ENCODE assay signal across 8 cellular contexts in genomic region chrX:135520022-135520552, GRCh38. TPM values are rescaled to one million over a fixed set of nuclear protein-coding genes. Genes with fewer than 3 reads are reported as not detected.
DNase-seq lines count a peak whose midpoint lies in the region.

No MANE protein-coding gene starts in this region.

- no peak overlapping the region for H3K27ac ChIP-seq in SJSA1

- no peaks in the 10 kb centered on the region for H3K27me3 Mint-ChIP-seq in activated naive CD4-positive, alpha-beta T cell treated with anti-CD3 and anti-CD28 coated beads, Interleukin-2, amount 10 ng/mL, durations not matched to agents 7 days and 5 days

- no peaks in the 10 kb centered on the region for H3K36me3 ChIP-seq in SJSA1

- no peak for DNase-seq in activated naive CD4-positive, alpha-beta T cell treated with anti-CD3 and anti-CD28 coated beads, Interleukin-2, amount 10 ng/mL, durations not matched to agents 7 days and 5 days
- DNase-seq in activated naive CD4-positive, alpha-beta T cell (lab: John Stamatoyannopoulos, UW): no peak
- DNase-seq in SJSA1 (ENCODE audit: low read depth in 1 of 2, low spot score in 2 of 2) (no peak), fibroblast of the conjunctiva (ENCODE audit: low read depth) (peak; percentile 12), skeletal muscle cell (ENCODE audit: low read depth) (peak; percentile 12), NCI-H2227 treated with DMSO at 0.1 percent for 48 hours (lab: John Stamatoyannopoulos, UW) (no peak), NK-92 (lab: John Stamatoyannopoulos, UW; ENCODE audit: unreplicated experiment) (no peak), NCI-H2171 (lab: John Stamatoyannopoulos, UW) (no peak)

- no peaks in the 10 kb centered on the region for H3K9me3 Mint-ChIP-seq in activated naive CD4-positive, alpha-beta T cell treated with anti-CD3 and anti-CD28 coated beads, Interleukin-2, amount 10 ng/mL, durations not matched to agents 7 days and 5 days

- H3K36me3 Mint-ChIP-seq in activated naive CD4-positive, alpha-beta T cell treated with anti-CD3 and anti-CD28 coated beads, Interleukin-2, amount 10 ng/mL, durations not matched to agents 7 days and 5 days: peaks cover 8% of the 10 kb centered on the region

- peak overlapping the region; percentile 57 for H3K4me3 ChIP-seq in SJSA1
- H3K4me3 ChIP-seq in skeletal muscle cell (ENCODE audit: low read depth, low read length): peak overlapping the region; percentile 66

- peak overlapping the region; percentile 95 for H3K4me3 Mint-ChIP-seq in activated naive CD4-positive, alpha-beta T cell treated with anti-CD3 and anti-CD28 coated beads, Interleukin-2, amount 10 ng/mL, durations not matched to agents 7 days and 5 days

- H3K9me3 ChIP-seq in SJSA1 (replicated peaks): no peaks in the 10 kb centered on the region

- peaks cover 5% of the 10 kb centered on the region for H3K4me1 ChIP-seq in SJSA1 (replicated peaks)

- CTCF ChIA-PET in activated naive CD4-positive, alpha-beta T cell treated with anti-CD3 and anti-CD28 coated beads, Interleukin-2, amount 10 ng/mL, durations not matched to agents 7 days and 5 days (lab: Charles Lee): interaction anchor here (1.0 kb wide), 1 partner anchor 11 kb away, joined by 3 read pairs; no protein-coding TSS in a partner anchor

- H3K27ac Mint-ChIP-seq in activated naive CD4-positive, alpha-beta T cell treated with anti-CD3 and anti-CD28 coated beads, Interleukin-2, amount 10 ng/mL, durations not matched to agents 7 days and 5 days: peak overlapping the region; percentile 99

- H3K4me1 Mint-ChIP-seq in activated naive CD4-positive, alpha-beta T cell treated with anti-CD3 and anti-CD28 coated beads, Interleukin-2, amount 10 ng/mL, durations not matched to agents 7 days and 5 days: peaks cover 31% of the 10 kb centered on the region

- no peaks in the 10 kb centered on the region for H3K27me3 ChIP-seq in SJSA1 (replicated peaks)

RNA-seq across cellular contexts. Expression of gene INTS6L, which starts 0.4 kb away (rescaled TPM):
- total RNA-seq in SJSA1 (2014; rRNA removed; shearing (Covaris generic)): 3.9 and 4.0 TPM in 2 replicates

Comparison
In these comparisons a context has a peak if more than half of its experiments do, and no peak if none do; other contexts are left out.
1. DNase-seq: peak in fibroblast of the conjunctiva (single experiment) and skeletal muscle cell (single experiment); none in activated naive CD4-positive, alpha-beta T cell treated with anti-CD3 and anti-CD28 coated beads, Interleukin-2, amount 10 ng/mL, durations not matched to agents 7 days and 5 days (single experiment), activated naive CD4-positive, alpha-beta T cell (0 of 4), SJSA1 (0 of 2), NCI-H2227 treated with DMSO at 0.1 percent for 48 hours (single experiment), NK-92 (single experiment) and NCI-H2171 (single experiment).